36 cellular contexts compared by ENCODE assay signal in genomic region chr7:131867461-131867860, GRCh38.
DNase-seq lines count a peak whose midpoint lies in the region; ATAC-seq, FAIRE-seq and TF ChIP-seq lines count a peak whose summit lies in the region.
"Had no signal": no experiment of that assay in that cellular context is flagged by ENCODE, and none has a peak within 500 bp of the region (broad histone marks: within the 10 kb centered on the region; RNA-seq: fewer than 3 reads in every experiment).

No MANE protein-coding gene starts in this region.

- H3K27me3 ChIP-seq in GM23338 (ENCODE audit: insufficient read depth) (no peaks in the 10 kb centered on the region), bronchial epithelial cell (ENCODE audit: control insufficient read depth, insufficient read depth, low read length) (no peaks in the 10 kb centered on the region), endodermal cell (ENCODE audit: control insufficient read depth, insufficient read depth, low read length, poor library complexity, severe bottlenecking) (no peaks in the 10 kb centered on the region), mesendoderm (ENCODE audit: insufficient read depth, low read length, poor library complexity) (no peaks in the 10 kb centered on the region)
- H3K27me3 ChIP-seq: BE2C; BLaER1; BLaER1 treated with 17β-estradiol and CSF1 and Interleukin-3, amounts not matched to agents 10 nM and 100 nM had no signal

- no peaks in the 10 kb centered on the region for H3K9me3 ChIP-seq in endodermal cell (ENCODE audit: control insufficient read depth, low read length)
- H3K9me3 ChIP-seq: A549, BE2C, BLaER1, Caco-2 had no signal

- H2BK120ac ChIP-seq in mesendoderm (ENCODE audit: low read depth, low read length) = no peak overlapping the region

- TF ChIP-seq CTCF in GM23338 (conservative IDR thresholded peaks at IDR 0.05; ENCODE audit: low read depth in 2 of 2) (no peak), bronchial epithelial cell (IDR thresholded peaks at IDR 0.05; ENCODE audit: insufficient read depth, low read length, severe bottlenecking) (no peak), endodermal cell (conservative IDR thresholded peaks at IDR 0.05) (no peak), GM13977 (IDR thresholded peaks at IDR 0.05; ENCODE audit: extremely low read depth, insufficient read depth, missing control alignments) (no peak)

- H3K23ac ChIP-seq in mesendoderm (ENCODE audit: low read length) = no peak overlapping the region

- H3K4me2 ChIP-seq in GM23338 = no peak overlapping the region
- H3K4me2 ChIP-seq in mesendoderm (ENCODE audit: low read length) = no peak overlapping the region
- H3K4me2 ChIP-seq: A549; BLaER1; BLaER1 treated with 17β-estradiol and CSF1 and Interleukin-3, amounts not matched to agents 10 nM and 100 nM had no signal

- in situ Hi-C loops in GM13977 (cut with MboI; ENCODE audit: low pct_unique_long_range_greater_than_20kb, low sequenced_read_pairs, unreplicated experiment) = no loop called here

- H3K9me3 Mint-ChIP-seq in GM23338 (no peaks in the 10 kb centered on the region), endodermal cell (no peaks in the 10 kb centered on the region)
- H3K9me3 Mint-ChIP-seq: CD4-positive, alpha-beta T cell; CD8-positive, alpha-beta T cell had no signal

- H3K4me3 Mint-ChIP-seq in GM23338 (no peak overlapping the region), endodermal cell (no peak overlapping the region)
- H3K4me3 Mint-ChIP-seq: B cell; CD14-positive monocyte; CD4-positive, alpha-beta memory T cell; CD4-positive, alpha-beta T cell; CD4-positive, CD25-positive, alpha-beta regulatory T cell; CD8-positive, alpha-beta memory T cell; CD8-positive, alpha-beta T cell had no signal

- H2AK5ac ChIP-seq in mesendoderm (ENCODE audit: low read length) = no peak overlapping the region

- 0 out of 2 replicates have a peak overlapping the region, but pooled peaks have one; percentile 52 for H2AFZ ChIP-seq in GM23338

- no peaks in the 10 kb centered on the region for H3K36me3 Mint-ChIP-seq in GM23338 (ENCODE audit: low read depth)
- no peaks in the 10 kb centered on the region for H3K36me3 Mint-ChIP-seq in endodermal cell (ENCODE audit: low read depth)
- H3K36me3 Mint-ChIP-seq: CD14-positive monocyte; CD4-positive, alpha-beta memory T cell; CD4-positive, CD25-positive, alpha-beta regulatory T cell; CD8-positive, alpha-beta memory T cell; CD8-positive, alpha-beta T cell had no signal

- H3K56ac ChIP-seq in mesendoderm (ENCODE audit: low read length) = no peak overlapping the region

- FAIRE-seq in bronchial epithelial cell (lab: Jason Lieb, UNC) = peak; percentile 18
- FAIRE-seq: A204.1, A549, D721Med had no signal

- no peaks in the 10 kb centered on the region for H3F3A ChIP-seq in GM23338 (replicated peaks; ENCODE audit: low read depth)

- H3K27ac ChIP-seq in GM23338 (ENCODE audit: low read depth) (no peak overlapping the region), endodermal cell (ENCODE audit: low read depth, low read length) (no peak overlapping the region), mesendoderm (ENCODE audit: low read depth, low read length) (no peak overlapping the region)
- H3K27ac ChIP-seq: 22Rv1; A549; BLaER1; BLaER1 treated with 17β-estradiol and CSF1 and Interleukin-3, amounts not matched to agents 10 nM and 100 nM; C4-2B had no signal

- no peak overlapping the region for H3K18ac ChIP-seq in mesendoderm (ENCODE audit: low read length)

- H2BK15ac ChIP-seq in mesendoderm (replicated peaks; ENCODE audit: low read depth) = no peak overlapping the region

- no peaks in the 10 kb centered on the region for H3K79me1 ChIP-seq in mesendoderm (ENCODE audit: low read length)

- no peak overlapping the region for H3K27ac Mint-ChIP-seq in GM23338
- H3K27ac Mint-ChIP-seq in endodermal cell = no peak overlapping the region
- H3K27ac Mint-ChIP-seq: B cell; CD4-positive, alpha-beta memory T cell; CD4-positive, alpha-beta T cell; CD4-positive, CD25-positive, alpha-beta regulatory T cell; CD8-positive, alpha-beta memory T cell; CD8-positive, alpha-beta T cell had no signal

- no peak overlapping the region for H3K4ac ChIP-seq in mesendoderm (ENCODE audit: low read depth, low read length)

- H4K20me1 ChIP-seq in GM23338 (replicated peaks; ENCODE audit: insufficient read depth) = no peaks in the 10 kb centered on the region; the same call in 1 of the 2 replicates
- H4K20me1 ChIP-seq: BLaER1; BLaER1 treated with 17β-estradiol and CSF1 and Interleukin-3, amounts not matched to agents 10 nM and 100 nM had no signal

- no peak overlapping the region for H4K8ac ChIP-seq in mesendoderm (ENCODE audit: low read depth, low read length)

- DNase-seq in GM23338 (ENCODE audit: low spot score) (no peak), bronchial epithelial cell (ENCODE audit: low read depth) (no peak), endodermal cell (peak; percentile 69), mesendoderm (peak; percentile 65), NCI-H2196 (lab: John Stamatoyannopoulos, UW; ENCODE audit: unreplicated experiment) (no peak), SHP77 treated with DMSO at 0.1 percent for 48 hours (lab: John Stamatoyannopoulos, UW) (no peak), GM13977 (ENCODE audit: low spot score) (no peak)
- DNase-seq: 8988T; ACHN; AML-193; BE2C; C1 segment of cervical spinal cord; Caco-2; Calu3; CD4-positive, alpha-beta memory T cell; CD4-positive, alpha-beta T cell; CD4-positive, CD25-positive, alpha-beta regulatory T cell; CD8-positive, alpha-beta memory T cell; CD8-positive, alpha-beta T cell; COR-L47; DMS 273 treated with DMSO at 0.1 percent for 48 hours; DMS153; DMS53; DMS79; DND-41; EL had no signal

- H3K36me3 ChIP-seq in GM23338 (ENCODE audit: insufficient read depth) (no peaks in the 10 kb centered on the region), bronchial epithelial cell (ENCODE audit: control insufficient read depth, insufficient read depth, low read length) (no peaks in the 10 kb centered on the region), endodermal cell (ENCODE audit: control insufficient read depth, insufficient read depth, low read length) (no peaks in the 10 kb centered on the region), mesendoderm (ENCODE audit: control insufficient read depth, insufficient read depth, low read length) (no peaks in the 10 kb centered on the region)
- H3K36me3 ChIP-seq: BE2C; BLaER1; BLaER1 treated with 17β-estradiol and CSF1 and Interleukin-3, amounts not matched to agents 10 nM and 100 nM had no signal

- H3K4me3 ChIP-seq in GM23338 (no peak overlapping the region), bronchial epithelial cell (ENCODE audit: low read depth, low read length) (no peak overlapping the region), endodermal cell (ENCODE audit: low read length) (no peak overlapping the region), mesendoderm (ENCODE audit: low read length) (no peak overlapping the region)
- H3K4me3 ChIP-seq: A549; BLaER1; BLaER1 treated with 17β-estradiol and CSF1 and Interleukin-3, amounts not matched to agents 10 nM and 100 nM had no signal

- no peaks in the 10 kb centered on the region for H3K4me1 ChIP-seq in GM23338 (ENCODE audit: insufficient read depth)
- H3K4me1 ChIP-seq in endodermal cell (ENCODE audit: control insufficient read depth, insufficient read depth, low read length) = peaks cover 9% of the 10 kb centered on the region
- H3K4me1 ChIP-seq in mesendoderm (ENCODE audit: control insufficient read depth, low read depth, low read length) = peaks cover 4% of the 10 kb centered on the region
- H3K4me1 ChIP-seq: BE2C; BLaER1; BLaER1 treated with 17β-estradiol and CSF1 and Interleukin-3, amounts not matched to agents 10 nM and 100 nM; Caco-2 had no signal

- no peak overlapping the region for H4K5ac ChIP-seq in mesendoderm (ENCODE audit: low read length)

- H2BK5ac ChIP-seq in mesendoderm (ENCODE audit: low read length) = no peak overlapping the region

- 0 out of 2 replicates have a peak, but pooled peaks cover 10% of the 10 kb centered on the region for H3K9me2 ChIP-seq in GM23338 (ENCODE audit: insufficient read depth)

- H3K4me1 Mint-ChIP-seq in GM23338 = no peaks in the 10 kb centered on the region
- peaks cover 42% of the 10 kb centered on the region for H3K4me1 Mint-ChIP-seq in endodermal cell
- H3K4me1 Mint-ChIP-seq: B cell; CD14-positive monocyte; CD4-positive, alpha-beta memory T cell; CD4-positive, CD25-positive, alpha-beta regulatory T cell; CD8-positive, alpha-beta memory T cell had no signal

- H3K9ac ChIP-seq in endodermal cell (ENCODE audit: extremely low read depth, low read length, poor library complexity, severe bottlenecking) (no peak overlapping the region), mesendoderm (ENCODE audit: low read length) (no peak overlapping the region)
- H3K9ac ChIP-seq: BLaER1; BLaER1 treated with 17β-estradiol and CSF1 and Interleukin-3, amounts not matched to agents 10 nM and 100 nM had no signal

- H3K27me3 Mint-ChIP-seq in GM23338 (ENCODE audit: insufficient read depth, low read depth, poor library complexity) (peaks cover 1% of the 10 kb centered on the region), endodermal cell (ENCODE audit: insufficient read depth) (no peaks in the 10 kb centered on the region)
- H3K27me3 Mint-ChIP-seq: CD4-positive, CD25-positive, alpha-beta regulatory T cell had no signal

- WGBS in endodermal cell (ENCODE audit: insufficient coverage in 1 of 2, insufficient read length in 1 of 2), 2 experiments = 64 to 100% methylated on average over 1 to 4 of the region's 4 CpGs
- WGBS in mesendoderm (ENCODE audit: extremely low coverage, insufficient coverage, low lambda C conversion rate) = no CpG with 5 or more reads among the region's 4 CpGs

- H3K79me2 ChIP-seq in GM23338 (replicated peaks; ENCODE audit: insufficient read depth) (no peaks in the 10 kb centered on the region), mesendoderm (ENCODE audit: control insufficient read depth, insufficient read depth, low read length) (no peaks in the 10 kb centered on the region)

- ATAC-seq in GM23338 = no peak
- ATAC-seq in GM21576 (IDR thresholded peaks at IDR 0.05; ENCODE audit: unreplicated experiment) = no peak
- ATAC-seq: A549; CD8-positive, alpha-beta T cell had no signal

TF ChIP-seq in GM23338, 12 proteins besides CTCF, POLR2A, EP300 and RAD21 (continues in another document):
- TF ChIP-seq STAT1 (IDR thresholded peaks at IDR 0.05; ENCODE audit: unreplicated experiment) = no peak
- TF ChIP-seq JUNB (IDR thresholded peaks at IDR 0.05; ENCODE audit: unreplicated experiment) = no peak
- TF ChIP-seq, protein P1, sequence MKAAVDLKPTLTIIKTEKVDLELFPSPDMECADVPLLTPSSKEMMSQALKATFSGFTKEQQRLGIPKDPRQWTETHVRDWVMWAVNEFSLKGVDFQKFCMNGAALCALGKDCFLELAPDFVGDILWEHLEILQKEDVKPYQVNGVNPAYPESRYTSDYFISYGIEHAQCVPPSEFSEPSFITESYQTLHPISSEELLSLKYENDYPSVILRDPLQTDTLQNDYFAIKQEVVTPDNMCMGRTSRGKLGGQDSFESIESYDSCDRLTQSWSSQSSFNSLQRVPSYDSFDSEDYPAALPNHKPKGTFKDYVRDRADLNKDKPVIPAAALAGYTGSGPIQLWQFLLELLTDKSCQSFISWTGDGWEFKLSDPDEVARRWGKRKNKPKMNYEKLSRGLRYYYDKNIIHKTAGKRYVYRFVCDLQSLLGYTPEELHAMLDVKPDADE (IDR thresholded peaks at IDR 0.05) = no peak

Comparison
In these comparisons a context has a peak if more than half of its experiments do, and no peak if none do; other contexts are left out.
1. DNase-seq: peak in endodermal cell (single experiment) and mesendoderm (single experiment); none in GM23338 (single experiment), bronchial epithelial cell (single experiment), NCI-H2196 (single experiment), SHP77 treated with DMSO at 0.1 percent for 48 hours (single experiment) and GM13977 (single experiment).